Comparison of ENCODE assay signal across 9 cellular contexts in genomic region chr1:32741067-32741416, GRCh38. TPM values are rescaled to one million over a fixed set of nuclear protein-coding genes. Genes with fewer than 3 reads are reported as not detected.
DNase-seq lines count a peak whose midpoint lies in the region; ATAC-seq and TF ChIP-seq lines count a peak whose summit lies in the region.
"Had no signal": no experiment of that assay in that cellular context is flagged by ENCODE, and none has a peak within 500 bp of the region (broad histone marks: within the 10 kb centered on the region; RNA-seq: fewer than 3 reads in every experiment).

No MANE protein-coding gene starts in this region.

- H3K4me3 ChIP-seq in mesodermal cell (ENCODE audit: extremely low read depth, insufficient read depth, low read length, poor library complexity, severe bottlenecking) (peak overlapping the region; percentile 52), uterus (peak overlapping the region; percentile 47 to 54)

- H3K9me3 ChIP-seq in mesodermal cell (ENCODE audit: control insufficient read depth, low read length) (no peaks in the 10 kb centered on the region), uterus (no peaks in the 10 kb centered on the region)

- intact Hi-C loops in uterus (cut with DNase I; ENCODE audit: low total_unique reads) (no loop called here), sciatic nerve (cut with DNase I) (no loop called here)

- CTCF ChIA-PET in activated naive CD4-positive, alpha-beta T cell treated with anti-CD3 and anti-CD28 coated beads, Interleukin-2, amount 10 ng/mL, durations not matched to agents 7 days and 5 days (lab: Charles Lee): no interaction called here

- peaks cover 12% of the 10 kb centered on the region for H3K4me1 ChIP-seq in mesodermal cell (ENCODE audit: control insufficient read depth, insufficient read depth, low read length, poor library complexity, severe bottlenecking)
- no peaks in the 10 kb centered on the region for H3K4me1 ChIP-seq in uterus

- no peaks in the 10 kb centered on the region for H3K36me3 Mint-ChIP-seq in activated naive CD4-positive, alpha-beta T cell treated with anti-CD3 and anti-CD28 coated beads, Interleukin-2, amount 10 ng/mL, durations not matched to agents 7 days and 5 days
- H3K36me3 Mint-ChIP-seq in activated naive CD4-positive, alpha-beta T cell treated with anti-CD3 and anti-CD28 coated beads, Interleukin-2, amount 50 U/mL, for 72 hours: no peaks in the 10 kb centered on the region
- no peaks in the 10 kb centered on the region for H3K36me3 Mint-ChIP-seq in chondrocyte (ENCODE audit: low read depth)

- TF ChIP-seq POLR2A in uterus (IDR thresholded peaks at IDR 0.05): no peak

- H3K36me3 ChIP-seq in mesodermal cell (ENCODE audit: control insufficient read depth, insufficient read depth, low read length): no peaks in the 10 kb centered on the region
- H3K36me3 ChIP-seq in uterus: no peaks in the 10 kb centered on the region

- no peaks in the 10 kb centered on the region for H3K27me3 ChIP-seq in uterus

- peaks cover 7% of the 10 kb centered on the region for H3K4me1 Mint-ChIP-seq in activated naive CD4-positive, alpha-beta T cell treated with anti-CD3 and anti-CD28 coated beads, Interleukin-2, amount 10 ng/mL, durations not matched to agents 7 days and 5 days
- H3K4me1 Mint-ChIP-seq in chondrocyte (ENCODE audit: low read depth): peaks cover 15% of the 10 kb centered on the region

- H3K27ac ChIP-seq in mesodermal cell (ENCODE audit: low read depth, low read length, severe bottlenecking) (no peak overlapping the region), uterus (peak overlapping the region; percentile 83 to 85)

- H3K27me3 Mint-ChIP-seq in activated naive CD4-positive, alpha-beta T cell treated with anti-CD3 and anti-CD28 coated beads, Interleukin-2, amount 10 ng/mL, durations not matched to agents 7 days and 5 days: peaks cover 76% of the 10 kb centered on the region
- H3K27me3 Mint-ChIP-seq in chondrocyte (ENCODE audit: low read depth): no peaks in the 10 kb centered on the region

- no peak for ATAC-seq in activated naive CD4-positive, alpha-beta T cell treated with anti-CD3 and anti-CD28 coated beads, Interleukin-2, amount 50 U/mL, for 72 hours
- no peak for ATAC-seq in sciatic nerve
- no peak for ATAC-seq in GM21717 (IDR thresholded peaks at IDR 0.05; ENCODE audit: unreplicated experiment)

- no peaks in the 10 kb centered on the region for H3K9me3 Mint-ChIP-seq in activated naive CD4-positive, alpha-beta T cell treated with anti-CD3 and anti-CD28 coated beads, Interleukin-2, amount 10 ng/mL, durations not matched to agents 7 days and 5 days
- H3K9me3 Mint-ChIP-seq in activated naive CD4-positive, alpha-beta T cell treated with anti-CD3 and anti-CD28 coated beads, Interleukin-2, amount 50 U/mL, for 72 hours: no peaks in the 10 kb centered on the region
- no peaks in the 10 kb centered on the region for H3K9me3 Mint-ChIP-seq in chondrocyte (ENCODE audit: low read depth)

- no peak for DNase-seq in activated naive CD4-positive, alpha-beta T cell treated with anti-CD3 and anti-CD28 coated beads, Interleukin-2, amount 10 ng/mL, durations not matched to agents 7 days and 5 days
- DNase-seq in activated naive CD4-positive, alpha-beta T cell treated with anti-CD3 and anti-CD28 coated beads, Interleukin-2, amount 50 U/mL, for 72 hours (ENCODE audit: low spot score in 2 of 2): no peak
- DNase-seq in chondrocyte (ENCODE audit: low spot score) (no peak), uterus (no peak), sciatic nerve (ENCODE audit: low spot score) (no peak), EL (no peak)
- DNase-seq: activated CD8-positive, alpha-beta memory T cell treated with anti-CD3 and anti-CD28 coated beads, Interleukin-2, amount 50 U/mL, for 4 hours had no signal

- H3K4me3 Mint-ChIP-seq in activated naive CD4-positive, alpha-beta T cell treated with anti-CD3 and anti-CD28 coated beads, Interleukin-2, amount 10 ng/mL, durations not matched to agents 7 days and 5 days: peak overlapping the region; percentile 66
- peak overlapping the region; percentile 75 for H3K4me3 Mint-ChIP-seq in chondrocyte (ENCODE audit: unreplicated experiment)

- TF ChIP-seq CTCF in chondrocyte (IDR thresholded peaks at IDR 0.05) (no peak), uterus (IDR thresholded peaks at IDR 0.05) (no peak)

- 60 to 64% methylated on average over 6 to 9 of the region's 10 CpGs for WGBS in mesodermal cell (ENCODE audit: insufficient coverage in 2 of 2), 2 experiments

- no peak overlapping the region for H3K27ac Mint-ChIP-seq in activated naive CD4-positive, alpha-beta T cell treated with anti-CD3 and anti-CD28 coated beads, Interleukin-2, amount 10 ng/mL, durations not matched to agents 7 days and 5 days
- H3K27ac Mint-ChIP-seq in activated naive CD4-positive, alpha-beta T cell treated with anti-CD3 and anti-CD28 coated beads, Interleukin-2, amount 50 U/mL, for 72 hours: no peak overlapping the region
- no peak overlapping the region for H3K27ac Mint-ChIP-seq in chondrocyte (ENCODE audit: unreplicated experiment)

RNA-seq across cellular contexts. Expression of gene SYNC, which starts 38.5 kb away (rescaled TPM):
- total RNA-seq in activated naive CD4-positive, alpha-beta T cell treated with anti-CD3 and anti-CD28 coated beads, Interleukin-2, amount 50 U/mL, for 72 hours: not detected
- total RNA-seq in chondrocyte (66.8 to 72.5 TPM (median 71.8 TPM) in 3 replicates), uterus (10 to 100 TPM in 3 of 4 donors, 1 to 10 TPM in 1; 4.7 to 61.0 (median 18.1) TPM), sciatic nerve (9.1 TPM)
- 1.0 TPM for polyA plus RNA-seq in mesodermal cell (2013, experiment 1 of 2)
- 0.96 TPM for polyA plus RNA-seq in mesodermal cell (2013, experiment 2 of 2)
